Comparison of ENCODE assay signal across 15 cellular contexts in genomic region chr3:52222319-52223221, GRCh38. TPM values are rescaled to one million over a fixed set of nuclear protein-coding genes. Genes with fewer than 3 reads are reported as not detected.
A peak's percentile ranks its signal among the peaks of the same experiment; 100 is the strongest.
DNase-seq lines count a peak whose midpoint lies in the region; ATAC-seq and TF ChIP-seq lines count a peak whose summit lies in the region.
"Had no signal": no experiment of that assay in that cellular context is flagged by ENCODE, and none has a peak within 500 bp of the region (broad histone marks: within the 10 kb centered on the region; RNA-seq: fewer than 3 reads in every experiment).

No MANE protein-coding gene starts in this region.

- H3K36me3 Mint-ChIP-seq in activated CD4-positive, alpha-beta T cell treated with anti-CD3 and anti-CD28 coated beads for 36 hours (ENCODE audit: low read depth), result no peaks in the 10 kb centered on the region
- H3K36me3 Mint-ChIP-seq in activated T-helper 17 cell treated with anti-CD3 and anti-CD28 coated beads, Interleukin-2, amount 50 U/mL, for 72 hours (ENCODE audit: low read depth), result peaks cover 2% of the 10 kb centered on the region
- H3K36me3 Mint-ChIP-seq: brain had no signal

- POLR2A ChIA-PET in activated CD4-positive, alpha-beta T cell treated with anti-CD3 and anti-CD28 coated beads for 36 hours (lab: Charles Lee), result interaction anchor here (0.5 to 1.5 kb wide), 5 partner anchors 24 to 169 kb away, joined by 3 to 5 read pairs (median 3); partner anchors contain the start of gene GLYCTK

- peak overlapping the region in 3 of 8 donors; percentile 7 to 50 (median 11) for H3K4me3 ChIP-seq in spleen
- H3K4me3 ChIP-seq: thoracic aorta had no signal

- intact Hi-C loops in activated CD4-positive, alpha-beta T cell treated with anti-CD3 and anti-CD28 coated beads for 36 hours (cut with DNase I, micrococcal nuclease), result loop anchor here (2.0 to 10.0 kb wide), 4 partner anchors 16 to 225 kb away; partner anchors contain the start of genes SEMA3G (in 2 of the 2), RPL29 (in 1 of the 2) and TWF2 (in 1 of the 2)
- intact Hi-C loops in spleen (cut with DNase I; ENCODE audit: low total_unique reads), result no loop called here

- peaks cover 37 to 100% (median 90%) of the 10 kb centered on the region in 6 donors for H3K4me1 ChIP-seq in spleen

- peaks cover 0 to 53% (median 0%) of the 10 kb centered on the region in 6 donors for H3K36me3 ChIP-seq in spleen
- H3K36me3 ChIP-seq: thoracic aorta had no signal

- peak; percentile 6 for DNase-seq in activated CD4-positive, alpha-beta T cell treated with anti-CD3 and anti-CD28 coated beads for 36 hours
- DNase-seq in activated CD4-positive, alpha-beta T cell treated with anti-CD3 and anti-CD28 coated beads, Interleukin-2, amount 50 U/mL, for 1 hour, result no peak
- peak; percentile 76 for DNase-seq in spleen
- no peak for DNase-seq in effector CD4-positive, alpha-beta T cell
- DNase-seq in DMS114 treated with DMSO at 0.1 percent for 48 hours (lab: John Stamatoyannopoulos, UW; ENCODE audit: unreplicated experiment), result no peak
- DNase-seq: activated CD8-positive, alpha-beta memory T cell treated with anti-CD3 and anti-CD28 coated beads, Interleukin-2, amount 50 U/mL, for 4 hours; HFFc6; NCI-H146; NCI-H524; RPMI8226 had no signal

- CTCF ChIA-PET in activated CD4-positive, alpha-beta T cell treated with anti-CD3 and anti-CD28 coated beads for 36 hours (lab: Charles Lee), result interaction anchor here (0.5 to 11.1 kb wide), 18 partner anchors 9 to 911 kb away, joined by 3 to 191 read pairs (median 4); partner anchors contain the start of gene WDR82

- H3K27ac Mint-ChIP-seq in activated CD4-positive, alpha-beta T cell treated with anti-CD3 and anti-CD28 coated beads for 36 hours, result peak overlapping the region; percentile 77
- H3K27ac Mint-ChIP-seq in activated T-helper 17 cell treated with anti-CD3 and anti-CD28 coated beads, Interleukin-2, amount 50 U/mL, for 72 hours, result peak overlapping the region; percentile 92
- H3K27ac Mint-ChIP-seq: brain, HFFc6, nephron had no signal

- WGBS in spleen, 5 donors, result 87 to 97% (median 88%) methylated on average over 32 to 41 of the region's 41 CpGs

- peak overlapping the region; percentile 64 for H3K4me3 Mint-ChIP-seq in activated CD4-positive, alpha-beta T cell treated with anti-CD3 and anti-CD28 coated beads for 36 hours
- H3K4me3 Mint-ChIP-seq in activated T-helper 17 cell treated with anti-CD3 and anti-CD28 coated beads, Interleukin-2, amount 50 U/mL, for 72 hours, result peak overlapping the region; percentile 87
- H3K4me3 Mint-ChIP-seq: brain, HFFc6, nephron had no signal

- H3K27me3 Mint-ChIP-seq in activated CD4-positive, alpha-beta T cell treated with anti-CD3 and anti-CD28 coated beads for 36 hours, result no peaks in the 10 kb centered on the region
- no peaks in the 10 kb centered on the region for H3K27me3 Mint-ChIP-seq in activated T-helper 17 cell treated with anti-CD3 and anti-CD28 coated beads, Interleukin-2, amount 50 U/mL, for 72 hours

- TF ChIP-seq POLR2A in spleen (IDR thresholded peaks at IDR 0.05), result no peak

- H3K27ac ChIP-seq in spleen, result peak overlapping the region in 3 of 8 donors; percentile 48 to 67 (median 61)
- H3K27ac ChIP-seq: thoracic aorta had no signal

- TF ChIP-seq CTCF in spleen (IDR thresholded peaks at IDR 0.05 in 8 of 11, conservative IDR thresholded peaks at IDR 0.05 in 3 of 11), result no peak

- peaks cover 82% of the 10 kb centered on the region for H3K4me1 Mint-ChIP-seq in activated CD4-positive, alpha-beta T cell treated with anti-CD3 and anti-CD28 coated beads for 36 hours
- peaks cover 42% of the 10 kb centered on the region for H3K4me1 Mint-ChIP-seq in activated T-helper 17 cell treated with anti-CD3 and anti-CD28 coated beads, Interleukin-2, amount 50 U/mL, for 72 hours

- ATAC-seq in activated CD4-positive, alpha-beta T cell treated with anti-CD3 and anti-CD28 coated beads for 36 hours, result no peak
- no peak for ATAC-seq in activated T-helper 17 cell treated with anti-CD3 and anti-CD28 coated beads, Interleukin-2, amount 50 U/mL, for 72 hours (replicated peaks)

- H3K27me3 ChIP-seq in spleen (replicated peaks in 1 of 7), result no peaks in the 10 kb centered on the region

- H3K9me3 ChIP-seq in spleen, result no peaks in the 10 kb centered on the region
- H3K9me3 ChIP-seq: thoracic aorta had no signal

- no peaks in the 10 kb centered on the region for H3K9me3 Mint-ChIP-seq in activated CD4-positive, alpha-beta T cell treated with anti-CD3 and anti-CD28 coated beads for 36 hours (ENCODE audit: low read depth)
- no peaks in the 10 kb centered on the region for H3K9me3 Mint-ChIP-seq in activated T-helper 17 cell treated with anti-CD3 and anti-CD28 coated beads, Interleukin-2, amount 50 U/mL, for 72 hours
- H3K9me3 Mint-ChIP-seq: brain, HFFc6, nephron had no signal

RNA-seq across cellular contexts. Expression of gene TLR9, which starts 2.9 kb away (rescaled TPM):
- under 1 TPM; 0.59 to 0.74 TPM for total RNA-seq in activated CD4-positive, alpha-beta T cell treated with anti-CD3 and anti-CD28 coated beads for 36 hours
- total RNA-seq in activated T-helper 17 cell treated with anti-CD3 and anti-CD28 coated beads, Interleukin-2, amount 50 U/mL, for 72 hours, result under 1 TPM; 0.30 to 0.93 TPM
- total RNA-seq in spleen, result 1 to 10 TPM; 2.3 to 7.7 (median 4.2) TPM
- polyA plus RNA-seq in spleen, result 1 to 10 TPM in 1 of 3 donors, under 1 TPM in 1, not detected in 1; 0.55 to 3.8 TPM
- total RNA-seq: A172, HFFc6, thoracic aorta had no signal

RNA-seq across cellular contexts. Expression of gene TWF2, which starts 16.4 kb away (rescaled TPM):
- 10 to 100 TPM; 85.0 to 93.5 TPM for total RNA-seq in activated CD4-positive, alpha-beta T cell treated with anti-CD3 and anti-CD28 coated beads for 36 hours
- total RNA-seq in activated T-helper 17 cell treated with anti-CD3 and anti-CD28 coated beads, Interleukin-2, amount 50 U/mL, for 72 hours, result 100 to 1,000 TPM in 1 of 2 donors, 10 to 100 TPM in 1; 89.9 to 159 TPM
- total RNA-seq in spleen, result 100 to 1,000 TPM in 1 of 7 donors, 10 to 100 TPM in 6; 57.5 to 109 (median 68.2) TPM
- polyA plus RNA-seq in spleen, result 10 to 100 TPM; 47.3 to 71.4 (median 59.8) TPM

RNA-seq across cellular contexts. Expression of gene PPM1M, which starts 23.0 kb away (rescaled TPM):
- 10 to 100 TPM; 52.9 to 59.2 TPM for total RNA-seq in activated CD4-positive, alpha-beta T cell treated with anti-CD3 and anti-CD28 coated beads for 36 hours
- 100 to 1,000 TPM in 1 of 2 donors, 10 to 100 TPM in 1; 84.6 to 112 TPM for total RNA-seq in activated T-helper 17 cell treated with anti-CD3 and anti-CD28 coated beads, Interleukin-2, amount 50 U/mL, for 72 hours
- 10 to 100 TPM; 26.3 to 77.8 (median 55.8) TPM for total RNA-seq in spleen
- 10 to 100 TPM; 29.2 to 37.2 (median 33.6) TPM for polyA plus RNA-seq in spleen

RNA-seq across cellular contexts. Expression of gene ALAS1, which starts 24.6 kb away (rescaled TPM):
- 10 to 100 TPM; 52.8 to 68.7 TPM for total RNA-seq in activated CD4-positive, alpha-beta T cell treated with anti-CD3 and anti-CD28 coated beads for 36 hours
- 10 to 100 TPM; 66.1 to 72.7 TPM for total RNA-seq in activated T-helper 17 cell treated with anti-CD3 and anti-CD28 coated beads, Interleukin-2, amount 50 U/mL, for 72 hours
- 10 to 100 TPM; 25.3 to 40.8 (median 33.8) TPM for total RNA-seq in spleen
- 10 to 100 TPM; 13.0 to 25.3 (median 15.4) TPM for polyA plus RNA-seq in spleen

RNA-seq across cellular contexts. Expression of gene WDR82, which starts 55.9 kb away (rescaled TPM):
- total RNA-seq in activated CD4-positive, alpha-beta T cell treated with anti-CD3 and anti-CD28 coated beads for 36 hours, result 100 to 1,000 TPM in 1 of 2 experiments, 10 to 100 TPM in 1; 95.2 to 113 TPM
- 100 to 1,000 TPM in 1 of 2 donors, 10 to 100 TPM in 1; 81.1 to 106 TPM for total RNA-seq in activated T-helper 17 cell treated with anti-CD3 and anti-CD28 coated beads, Interleukin-2, amount 50 U/mL, for 72 hours
- total RNA-seq in spleen, result 10 to 100 TPM; 60.5 to 80.6 (median 72.0) TPM
- polyA plus RNA-seq in spleen, result 10 to 100 TPM; 20.9 to 35.8 (median 23.6) TPM

Comparison
In these comparisons a context has a peak if more than half of its experiments do, and no peak if none do; other contexts are left out.
1. DNase-seq: peak in activated CD4-positive, alpha-beta T cell treated with anti-CD3 and anti-CD28 coated beads for 36 hours (single experiment) and spleen (single experiment); none in activated CD4-positive, alpha-beta T cell treated with anti-CD3 and anti-CD28 coated beads, Interleukin-2, amount 50 U/mL, for 1 hour (single experiment), effector CD4-positive, alpha-beta T cell (single experiment) and DMS114 treated with DMSO at 0.1 percent for 48 hours (single experiment).